ENCODE assay signal across 1 cellular context in genomic region chr20:50277460-50278376, GRCh38.
TF ChIP-seq lines count a peak whose summit lies in the region.

No MANE protein-coding gene starts in this region.

TF ChIP-seq in IMR-90, 13 proteins besides CTCF, POLR2A, EP300 and RAD21:
- TF ChIP-seq BHLHE40 (IDR thresholded peaks at IDR 0.05; ENCODE audit: low read depth, low read length) (no peak), FOS (IDR thresholded peaks at IDR 0.05; ENCODE audit: low read depth, low read length) (no peak), MAFK (IDR thresholded peaks at IDR 0.05; ENCODE audit: low read depth, low read length) (no peak), MXI1 (IDR thresholded peaks at IDR 0.05; ENCODE audit: borderline replicate concordance, low read depth, low read length) (no peak), SMC3 (IDR thresholded peaks at IDR 0.05; ENCODE audit: low read depth, low read length) (no peak), RFX5 (IDR thresholded peaks at IDR 0.05; ENCODE audit: low read depth, low read length) (no peak), RCOR1 (IDR thresholded peaks at IDR 0.05; ENCODE audit: insufficient replicate concordance, low read length) (no peak), ELK1 (IDR thresholded peaks at IDR 0.05; ENCODE audit: borderline replicate concordance, low read depth, low read length) (no peak), USF2 (IDR thresholded peaks at IDR 0.05; ENCODE audit: low read depth, low read length) (no peak)
